20 cellular contexts compared by ENCODE assay signal in genomic region chr3:152930516-152930915, GRCh38.
DNase-seq lines count a peak whose midpoint lies in the region; ATAC-seq and TF ChIP-seq lines count a peak whose summit lies in the region.
"Had no signal": no experiment of that assay in that cellular context is flagged by ENCODE, and none has a peak within 500 bp of the region (broad histone marks: within the 10 kb centered on the region; RNA-seq: fewer than 3 reads in every experiment).

No MANE protein-coding gene starts in this region.

- H3F3A ChIP-seq in GM23248 (ENCODE audit: insufficient read depth) (no peaks in the 10 kb centered on the region), Loucy (ENCODE audit: low read depth) (no peaks in the 10 kb centered on the region)

- H3K4me3 ChIP-seq in GM23248 (no peak overlapping the region), Loucy (ENCODE audit: low read length, poor library complexity, severe bottlenecking) (no peak overlapping the region)
- H3K4me3 ChIP-seq: BLaER1, GM12878, HAP-1 had no signal

- H3K27ac ChIP-seq in GM23248 (no peak overlapping the region), foreskin keratinocyte (no peak overlapping the region)
- H3K27ac ChIP-seq: BLaER1, C4-2B had no signal

- H4K20me1 ChIP-seq in GM23248 (ENCODE audit: insufficient read depth), result no peaks in the 10 kb centered on the region
- no peaks in the 10 kb centered on the region for H4K20me1 ChIP-seq in Loucy (ENCODE audit: insufficient read depth, low read length, poor library complexity, severe bottlenecking)
- H4K20me1 ChIP-seq: BLaER1 had no signal

- no peak overlapping the region for H3K27ac Mint-ChIP-seq in activated CD4-positive, alpha-beta T cell treated with anti-CD3 and anti-CD28 coated beads for 36 hours
- H3K27ac Mint-ChIP-seq: B cell; CD4-positive, CD25-positive, alpha-beta regulatory T cell; CD8-positive, alpha-beta T cell; HFFc6 had no signal

- peak; percentile 30 for TF ChIP-seq CTCF in Loucy (conservative IDR thresholded peaks at IDR 0.05; ENCODE audit: low read length)
- peak; percentile 12 for TF ChIP-seq CTCF in foreskin keratinocyte (conservative IDR thresholded peaks at IDR 0.05)

- intact Hi-C loops in activated CD4-positive, alpha-beta T cell treated with anti-CD3 and anti-CD28 coated beads for 36 hours (cut with DNase I, micrococcal nuclease), result no loop called here

- H2AFZ ChIP-seq in GM23248 (no peak overlapping the region), Loucy (ENCODE audit: low read length) (no peak overlapping the region)

- H3K4me1 ChIP-seq in GM23248 (ENCODE audit: insufficient read depth), result no peaks in the 10 kb centered on the region
- H3K4me1 ChIP-seq in Loucy (ENCODE audit: insufficient read depth, low read length, poor library complexity, severe bottlenecking), result no peaks in the 10 kb centered on the region
- no peaks in the 10 kb centered on the region for H3K4me1 ChIP-seq in foreskin keratinocyte
- H3K4me1 ChIP-seq: BLaER1, Caco-2, HAP-1 had no signal

- no peaks in the 10 kb centered on the region for H3K36me3 Mint-ChIP-seq in activated CD4-positive, alpha-beta T cell treated with anti-CD3 and anti-CD28 coated beads for 36 hours (ENCODE audit: low read depth)
- H3K36me3 Mint-ChIP-seq: CD4-positive, CD25-positive, alpha-beta regulatory T cell; CD8-positive, alpha-beta T cell had no signal

- no peaks in the 10 kb centered on the region for H3K9me3 Mint-ChIP-seq in activated CD4-positive, alpha-beta T cell treated with anti-CD3 and anti-CD28 coated beads for 36 hours (ENCODE audit: low read depth)
- H3K9me3 Mint-ChIP-seq: CD8-positive, alpha-beta T cell had no signal

- H3K9me2 ChIP-seq in GM23248 (ENCODE audit: insufficient read depth) (no peaks in the 10 kb centered on the region), Loucy (replicated peaks; ENCODE audit: low read depth, low read length) (no peaks in the 10 kb centered on the region)

- no peak overlapping the region for H3K4me3 Mint-ChIP-seq in activated CD4-positive, alpha-beta T cell treated with anti-CD3 and anti-CD28 coated beads for 36 hours
- H3K4me3 Mint-ChIP-seq: B cell; CD4-positive, CD25-positive, alpha-beta regulatory T cell; CD8-positive, alpha-beta T cell; HFFc6 had no signal

- peak; percentile 12 for DNase-seq in GM23248
- peak; percentile 7 for DNase-seq in SK-MEL-5 (ENCODE audit: low read depth, low spot score)
- DNase-seq in foreskin keratinocyte, result no peak
- no peak for DNase-seq in NCI-H1694 (lab: John Stamatoyannopoulos, UW)
- DNase-seq in activated CD4-positive, alpha-beta T cell treated with anti-CD3 and anti-CD28 coated beads for 36 hours, result no peak
- DNase-seq in HuH-7.5 (ENCODE audit: low spot score), result no peak
- DNase-seq: Caco-2; CD4-positive, CD25-positive, alpha-beta regulatory T cell; CD8-positive, alpha-beta T cell; DMS153; DND-41; GDM1; GOT3; HFFc6 had no signal

- H3K27me3 ChIP-seq in GM23248 (replicated peaks; ENCODE audit: insufficient read depth) (no peaks in the 10 kb centered on the region), Loucy (ENCODE audit: insufficient read depth, low read length, poor library complexity, severe bottlenecking) (no peaks in the 10 kb centered on the region), foreskin keratinocyte (no peaks in the 10 kb centered on the region)
- H3K27me3 ChIP-seq: BLaER1 had no signal

- H3K9me3 ChIP-seq in GM23248 (ENCODE audit: low read depth) (no peaks in the 10 kb centered on the region), Loucy (ENCODE audit: insufficient read depth, low read depth, low read length) (no peaks in the 10 kb centered on the region)
- H3K9me3 ChIP-seq: BLaER1, Caco-2, HAP-1 had no signal

- no peak for ATAC-seq in foreskin keratinocyte
- ATAC-seq in activated CD4-positive, alpha-beta T cell treated with anti-CD3 and anti-CD28 coated beads for 36 hours, result no peak
- ATAC-seq: CD8-positive, alpha-beta T cell; GM12878 had no signal

- no peaks in the 10 kb centered on the region for H3K36me3 ChIP-seq in GM23248 (ENCODE audit: low read depth)
- no peaks in the 10 kb centered on the region for H3K36me3 ChIP-seq in Loucy (ENCODE audit: insufficient read depth, low read length)
- H3K36me3 ChIP-seq: BLaER1, HAP-1 had no signal

- H3K27me3 Mint-ChIP-seq in activated CD4-positive, alpha-beta T cell treated with anti-CD3 and anti-CD28 coated beads for 36 hours, result no peaks in the 10 kb centered on the region
- H3K27me3 Mint-ChIP-seq: B cell had no signal

- CTCF ChIA-PET in activated CD4-positive, alpha-beta T cell treated with anti-CD3 and anti-CD28 coated beads for 36 hours (lab: Charles Lee), result no interaction called here

- no peak overlapping the region for H3K4me2 ChIP-seq in GM23248 (ENCODE audit: unreplicated experiment)
- H3K4me2 ChIP-seq in Loucy (ENCODE audit: low read depth, low read length, poor library complexity, severe bottlenecking), result no peak overlapping the region
- H3K4me2 ChIP-seq: BLaER1 had no signal

- H3K4me1 Mint-ChIP-seq in activated CD4-positive, alpha-beta T cell treated with anti-CD3 and anti-CD28 coated beads for 36 hours, result no peaks in the 10 kb centered on the region
- H3K4me1 Mint-ChIP-seq: B cell; CD4-positive, CD25-positive, alpha-beta regulatory T cell had no signal

- no peaks in the 10 kb centered on the region for H3K79me2 ChIP-seq in GM23248 (ENCODE audit: insufficient read depth)
- no peaks in the 10 kb centered on the region for H3K79me2 ChIP-seq in Loucy (ENCODE audit: insufficient read depth, low read length)

- WGBS in GM23248 (ENCODE audit: low coverage in 1 of 2, low lambda C conversion rate in 2 of 2, missing lambda C conversion rate in 2 of 2), 2 experiments, result 81 to 88% methylated on average over 2 of the region's 2 CpGs

- POLR2A ChIA-PET in activated CD4-positive, alpha-beta T cell treated with anti-CD3 and anti-CD28 coated beads for 36 hours (lab: Charles Lee), result no interaction called here

- in situ Hi-C loops in GM23248 (cut with MboI) (no loop called here), SK-MEL-5 (cut with HindIII; ENCODE audit: low pct_unique_long_range_greater_than_20kb, low sequenced_read_pairs) (no loop called here)

- no peak overlapping the region for H3K9ac ChIP-seq in GM23248
- no peak overlapping the region for H3K9ac ChIP-seq in Loucy (ENCODE audit: low read depth, low read length, poor library complexity, severe bottlenecking)
- H3K9ac ChIP-seq: BLaER1 had no signal

Comparison
In these comparisons a context has a peak if more than half of its experiments do, and no peak if none do; other contexts are left out.
1. DNase-seq: peak in GM23248 (single experiment) and SK-MEL-5 (single experiment); none in foreskin keratinocyte (0 of 2), NCI-H1694 (single experiment), activated CD4-positive, alpha-beta T cell treated with anti-CD3 and anti-CD28 coated beads for 36 hours (single experiment) and HuH-7.5 (single experiment).